In the genomic region with DNA sequence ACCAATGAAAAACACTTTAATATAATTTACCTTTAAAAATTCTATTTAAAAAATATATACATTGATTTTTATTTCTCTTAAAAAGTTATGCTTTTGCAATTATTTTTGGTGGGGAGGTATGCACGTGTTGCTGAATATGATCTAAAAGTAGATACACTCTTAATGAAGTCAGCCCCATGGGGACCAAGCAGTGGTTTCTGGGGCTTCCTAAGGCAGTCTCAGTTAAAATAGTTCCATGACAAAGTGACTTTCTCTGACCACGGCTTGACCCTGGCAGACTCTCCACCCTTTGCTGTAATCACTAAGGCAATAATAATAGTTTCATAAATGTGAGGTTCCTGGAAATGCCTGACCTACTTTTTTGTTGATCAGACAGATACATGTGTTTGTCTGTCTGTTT, we compare ENCODE assay signal across 18 cellular contexts. TPM values are rescaled to one million over a fixed set of nuclear protein-coding genes. Genes with fewer than 3 reads are reported as not detected.
A peak's percentile ranks its signal among the peaks of the same experiment; 100 is the strongest.
DNase-seq lines count a peak whose midpoint lies in the region; ATAC-seq, FAIRE-seq and TF ChIP-seq lines count a peak whose summit lies in the region.
"Had no signal": no experiment of that assay in that cellular context is flagged by ENCODE, and none has a peak within 500 bp of the region (broad histone marks: within the 10 kb centered on the region; RNA-seq: fewer than 3 reads in every experiment).

No MANE protein-coding gene starts in this region.

- no TSS peak for BruUV-seq in GM12878 (replicated peaks; lab: Mats Ljungman, UMichigan)

- peaks cover 28 to 92% (median 59%) of the 10 kb centered on the region in 4 donors for H3K4me1 Mint-ChIP-seq in CD4-positive, CD25-positive, alpha-beta regulatory T cell
- peaks cover 0 to 10% of the 10 kb centered on the region in 2 donors for H3K4me1 Mint-ChIP-seq in natural killer cell

- no peak overlapping the region for H2AFZ ChIP-seq in GM12878 (ENCODE audit: control insufficient read depth, low read depth, low read length)

- no peak overlapping the region for H3K4me3 ChIP-seq in CD4-positive, CD25-positive, alpha-beta regulatory T cell (ENCODE audit: low read depth, low read length)
- H3K4me3 ChIP-seq in GM12878, result no peak overlapping the region
- H3K4me3 ChIP-seq in SJCRH30, result no peak overlapping the region
- no peak overlapping the region for H3K4me3 ChIP-seq in esophagus muscularis mucosa
- H3K4me3 ChIP-seq: lung, tibial artery had no signal

- TF ChIP-seq EP300 in GM12878 (IDR thresholded peaks at IDR 0.05; ENCODE audit: borderline replicate concordance in 1 of 2, control insufficient read depth in 1 of 2, low read depth in 2 of 2, low read length in 2 of 2) (no peak), esophagus muscularis mucosa (IDR thresholded peaks at IDR 0.05) (no peak)

- no peak overlapping the region for H3K4me2 ChIP-seq in GM12878 (ENCODE audit: control insufficient read depth, insufficient read depth)

- no peak for FAIRE-seq in GM12878 (lab: Jason Lieb, UNC)

- RAD21 ChIA-PET in GM12878 (lab: Charles Lee; ENCODE audit: unreplicated experiment), result no interaction called here

- CTCF ChIA-PET in GM12878 (lab: Yijun Ruan, JAX), result interaction anchor here (1.5 to 1.6 kb wide), 2 partner anchors 12 to 51 kb away, joined by 3 to 4 read pairs; no protein-coding TSS in a partner anchor

- H3K27ac ChIP-seq in CD4-positive, CD25-positive, alpha-beta regulatory T cell (ENCODE audit: insufficient read depth, low read length, poor library complexity, severe bottlenecking), result peak overlapping the region; percentile 61
- no peak overlapping the region for H3K27ac ChIP-seq in GM12878 (ENCODE audit: control insufficient read depth, insufficient read depth)
- no peak overlapping the region for H3K27ac ChIP-seq in SJCRH30
- H3K27ac ChIP-seq in esophagus muscularis mucosa (replicated peaks in 1 of 4), result no peak overlapping the region
- H3K27ac ChIP-seq: tibial artery had no signal

- H3K4me1 ChIP-seq in CD4-positive, CD25-positive, alpha-beta regulatory T cell (ENCODE audit: control insufficient read depth, insufficient read depth, low read length, poor library complexity, severe bottlenecking), result peaks cover 82% of the 10 kb centered on the region
- no peaks in the 10 kb centered on the region for H3K4me1 ChIP-seq in GM12878 (ENCODE audit: control insufficient read depth, insufficient read depth, low read length)
- no peaks in the 10 kb centered on the region for H3K4me1 ChIP-seq in SJCRH30
- peaks cover 8 to 11% (median 9%) of the 10 kb centered on the region in 4 donors for H3K4me1 ChIP-seq in esophagus muscularis mucosa

- SMC1A ChIA-PET in GM12878 (lab: Charles Lee; ENCODE audit: uncharacterized antibody, unreplicated experiment), result interaction anchor here (1.5 kb wide), 2 partner anchors 28 to 85 kb away, joined by 3 read pairs; no protein-coding TSS in a partner anchor

- no peak overlapping the region for H3K4me3 Mint-ChIP-seq in CD4-positive, CD25-positive, alpha-beta regulatory T cell
- H3K4me3 Mint-ChIP-seq in natural killer cell, result no peak overlapping the region

- no peak for ATAC-seq in CD4-positive, CD25-positive, alpha-beta regulatory T cell (ENCODE audit: low read depth in 2 of 2)
- peak; percentile 65 for ATAC-seq in GM18870 (IDR thresholded peaks at IDR 0.05; ENCODE audit: unreplicated experiment)
- peak; percentile 74 for ATAC-seq in HG03108 (IDR thresholded peaks at IDR 0.05; ENCODE audit: unreplicated experiment)
- ATAC-seq in GM12878, result peak; percentile 87
- ATAC-seq in natural killer cell, result no peak
- ATAC-seq: activated naive CD4-positive, alpha-beta T cell treated with anti-CD3 and anti-CD28 coated beads, Interleukin-2, amount 50 U/mL, for 72 hours had no signal

- TF ChIP-seq POLR2A in GM12878 (IDR thresholded peaks at IDR 0.05; ENCODE audit: low read depth, low read length), result no peak
- TF ChIP-seq POLR2A in esophagus muscularis mucosa (IDR thresholded peaks at IDR 0.05; ENCODE audit: low read depth), result no peak

- no peaks in the 10 kb centered on the region for H3K27me3 ChIP-seq in CD4-positive, CD25-positive, alpha-beta regulatory T cell (ENCODE audit: control insufficient read depth, insufficient read depth, low read length)
- H3K27me3 ChIP-seq in GM12878 (replicated peaks in 1 of 2; ENCODE audit: control insufficient read depth in 2 of 2, insufficient read depth in 2 of 2, low read length in 1 of 2) (no peaks in the 10 kb centered on the region), SJCRH30 (no peaks in the 10 kb centered on the region), esophagus muscularis mucosa (no peaks in the 10 kb centered on the region)
- H3K27me3 ChIP-seq: tibial artery had no signal

- DNase-seq in CD4-positive, CD25-positive, alpha-beta regulatory T cell, result peak in 1 of 3 donors; percentile 63
- DNase-seq in GM12878 (ENCODE audit: low read depth, low spot score) (no peak), natural killer cell (no peak), SJCRH30 (no peak), esophagus muscularis mucosa (ENCODE audit: extremely low spot score) (no peak), NCI-H345 treated with DMSO at 0.1 percent for 48 hours (lab: John Stamatoyannopoulos, UW; ENCODE audit: unreplicated experiment) (no peak)
- DNase-seq: cortex of kidney, glutamatergic neuron, NCI-H510A treated with DMSO at 0.1 percent for 48 hours, SHP77, tibial artery had no signal

- no peak for TF ChIP-seq RAD21 in GM12878 (IDR thresholded peaks at IDR 0.05; ENCODE audit: insufficient read depth, low read depth, low read length)

- TF ChIP-seq CTCF in GM12878 (IDR thresholded peaks at IDR 0.05 in 2 of 3, conservative IDR thresholded peaks at IDR 0.05 in 1 of 3; ENCODE audit: control insufficient read depth in 2 of 3, extremely low read depth in 1 of 3, insufficient read depth in 1 of 3, low read depth in 3 of 3, low read length in 3 of 3) (no peak), natural killer cell (IDR thresholded peaks at IDR 0.05) (no peak), esophagus muscularis mucosa (IDR thresholded peaks at IDR 0.05) (no peak)

- H3K9me3 ChIP-seq in CD4-positive, CD25-positive, alpha-beta regulatory T cell (ENCODE audit: control insufficient read depth in 2 of 2, low read length in 2 of 2), result no peaks in the 10 kb centered on the region
- H3K9me3 ChIP-seq in GM12878 (replicated peaks; ENCODE audit: control insufficient read depth, insufficient read depth, low read length), result no peaks in the 10 kb centered on the region
- no peaks in the 10 kb centered on the region for H3K9me3 ChIP-seq in SJCRH30 (replicated peaks)
- H3K9me3 ChIP-seq in esophagus muscularis mucosa, result no peaks in the 10 kb centered on the region

- 7% methylated on average over 2 of the region's 2 CpGs for WGBS in GM12878 (ENCODE audit: insufficient coverage, insufficient replicate concordance, low lambda C conversion rate, missing lambda C conversion rate)
- 52% methylated on average over 2 of the region's 2 CpGs for WGBS in esophagus muscularis mucosa

- no peaks in the 10 kb centered on the region for H3K79me2 ChIP-seq in GM12878 (ENCODE audit: control insufficient read depth, insufficient read depth, low read length)

- no peaks in the 10 kb centered on the region for H3K36me3 ChIP-seq in CD4-positive, CD25-positive, alpha-beta regulatory T cell (ENCODE audit: control insufficient read depth, insufficient read depth, low read length)
- H3K36me3 ChIP-seq in GM12878 (ENCODE audit: control insufficient read depth in 2 of 2, insufficient read depth in 2 of 2, low read length in 1 of 2) (no peaks in the 10 kb centered on the region), SJCRH30 (no peaks in the 10 kb centered on the region), esophagus muscularis mucosa (peaks cover 6 to 59% (median 46%) of the 10 kb centered on the region in 4 donors)

- intact Hi-C loops in GM12878 (cut with micrococcal nuclease; ENCODE audit: unreplicated experiment), result no loop called here
- intact Hi-C loops in natural killer cell (cut with micrococcal nuclease), result no loop called here
- intact Hi-C loops in esophagus muscularis mucosa (cut with DNase I), result no loop called here

- H3K27me3 Mint-ChIP-seq in CD4-positive, CD25-positive, alpha-beta regulatory T cell, result no peaks in the 10 kb centered on the region
- no peaks in the 10 kb centered on the region for H3K27me3 Mint-ChIP-seq in natural killer cell (ENCODE audit: low read depth in 2 of 2)

- no peaks in the 10 kb centered on the region for H3K9me3 Mint-ChIP-seq in CD4-positive, CD25-positive, alpha-beta regulatory T cell
- no peaks in the 10 kb centered on the region for H3K9me3 Mint-ChIP-seq in natural killer cell
- H3K9me3 Mint-ChIP-seq: activated naive CD4-positive, alpha-beta T cell treated with anti-CD3 and anti-CD28 coated beads, Interleukin-2, amount 50 U/mL, for 72 hours had no signal

- H3K9ac ChIP-seq in GM12878 (ENCODE audit: control insufficient read depth, insufficient read depth, low read length), result no peak overlapping the region; the same call in 1 of the 2 replicates

- POLR2A ChIA-PET in GM12878 (lab: Charles Lee), result no interaction called here

- no peaks in the 10 kb centered on the region for H4K20me1 ChIP-seq in GM12878 (ENCODE audit: control insufficient read depth, insufficient read depth)

- H3K27ac Mint-ChIP-seq in CD4-positive, CD25-positive, alpha-beta regulatory T cell, result peak overlapping the region in 1 of 3 donors; percentile 88
- H3K27ac Mint-ChIP-seq in natural killer cell, result no peak overlapping the region

- peaks cover 27% of the 10 kb centered on the region for H3K36me3 Mint-ChIP-seq in CD4-positive, CD25-positive, alpha-beta regulatory T cell
- H3K36me3 Mint-ChIP-seq in natural killer cell, result no peaks in the 10 kb centered on the region

- in situ Hi-C loops in GM12878 (cut with MboI), result no loop called here

RNA-seq across cellular contexts. Expression of gene CCR4, which starts 50.4 kb away (rescaled TPM):
- total RNA-seq in CD4-positive, CD25-positive, alpha-beta regulatory T cell, result 366 TPM
- polyA plus RNA-seq in CD4-positive, CD25-positive, alpha-beta regulatory T cell, result 100 to 1,000 TPM in 1 of 4 donors, 10 to 100 TPM in 3; 80.8 to 109 (median 93.6) TPM
- 0.23 TPM in 1 of 2 replicates, not detected in the other for total RNA-seq in GM12878 (2013; cell fraction: nucleolus; rRNA removed)
- total RNA-seq in GM12878 (2014; rRNA removed) (12.4 and 13.0 TPM in 2 replicates), GM12878 (2014; rRNA removed; fragmentation: Illumina TruSeq; extraction: Trizol) (10.5 and 10.6 TPM in 2 replicates), GM12878 (2021) (7.9 and 8.6 TPM in 2 replicates), natural killer cell (1 to 10 TPM in 2 of 3 donors, under 1 TPM in 1; 0.52 to 2.5 (median 1.4) TPM), esophagus muscularis mucosa (under 1 TPM in 1 of 4 donors, not detected in 3; 0.17 TPM)
- polyA plus RNA-seq in GM12878 (2011; ENCODE audit: low read depth), result 0.51 TPM
- polyA plus RNA-seq in GM12878 (2011; rRNA removed) (0.32 and 0.41 TPM in 2 replicates), GM12878 (2014; fragmentation: Illumina TruSeq; extraction: Trizol) (8.5 TPM in 2 replicates), GM12878 (2014; fragmentation: Nextera tagmentation; extraction: Ambion mirVana) (1 to 10 TPM; 1.0 to 2.9 TPM), GM12878 (2014; rRNA removed) (6.4 and 7.2 TPM in 2 replicates), GM12878 (2016; fragmentation: Nextera tagmentation; extraction: Ambion mirVana) (1 to 10 TPM; 3.1 to 3.3 TPM)
- polyA plus RNA-seq in GM12878 (2011; cell fraction: cytosol; rRNA removed), result 0.32 and 0.37 TPM in 2 replicates
- polyA plus RNA-seq in GM12878 (2011; cell fraction: nucleus; rRNA removed), result 0.16 and 0.23 TPM in 2 replicates
- 0.41 and 0.62 TPM in 2 replicates for polyA plus RNA-seq in GM12878 (2012)
- polyA minus RNA-seq in GM12878 (2011; rRNA and poly(A)+ RNA removed), result 0.77 and 1.0 TPM in 2 replicates
- 0.40 TPM in 1 of 2 replicates, not detected in the other for polyA minus RNA-seq in GM12878 (2011; cell fraction: cytosol; rRNA and poly(A)+ RNA removed)
- polyA minus RNA-seq in GM12878 (2011; cell fraction: nucleus; rRNA and poly(A)+ RNA removed), result 0.12 and 0.48 TPM in 2 replicates
- not detected in 2 replicates for total RNA-seq in SJCRH30 (2014; rRNA removed; shearing (Covaris generic))
- total RNA-seq: MCF 10A, pulmonary artery endothelial cell had no signal
- polyA plus RNA-seq: BJ had no signal

Comparison
In these comparisons a context has a peak if more than half of its experiments do, and no peak if none do; other contexts are left out.
1. ATAC-seq: peak in GM18870 (single experiment), HG03108 (single experiment) and GM12878 (single experiment); none in CD4-positive, CD25-positive, alpha-beta regulatory T cell (0 of 2) and natural killer cell (0 of 3).
2. RNA of gene CCR4, which starts 50.4 kb away (total RNA-seq): 366 TPM in CD4-positive, CD25-positive, alpha-beta regulatory T cell (single experiment); 0.23 to 13.0 TPM in GM12878, 0.52 to 2.5 TPM in natural killer cell, not detected in SJCRH30 and 0.17 TPM in esophagus muscularis mucosa; every median in the first group is over 10 times any median in the second.